25 cellular contexts compared by ENCODE assay signal in the genomic region with DNA sequence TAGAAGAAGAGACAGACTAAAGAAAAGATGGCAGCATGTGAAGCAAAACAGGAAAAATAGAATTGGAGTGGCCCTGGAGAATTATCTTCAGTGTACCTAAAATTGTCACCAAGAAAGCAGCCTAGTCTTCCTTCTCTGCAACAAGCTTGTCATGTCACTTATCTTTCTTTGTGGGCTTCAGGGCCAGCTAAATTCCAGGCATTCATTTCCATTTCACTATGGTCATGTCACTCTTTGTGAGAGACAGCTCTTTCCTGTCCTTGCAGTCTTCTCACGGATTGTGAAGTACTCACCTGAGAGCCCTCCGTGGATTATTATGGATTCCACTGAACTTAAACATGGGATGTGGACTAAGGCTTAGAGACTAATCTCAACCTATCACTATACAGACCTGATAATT. TPM values are rescaled to one million over a fixed set of nuclear protein-coding genes. Genes with fewer than 3 reads are reported as not detected.
DNase-seq lines count a peak whose midpoint lies in the region; ATAC-seq, FAIRE-seq and TF ChIP-seq lines count a peak whose summit lies in the region.
"Had no signal": no experiment of that assay in that cellular context is flagged by ENCODE, and none has a peak within 500 bp of the region (broad histone marks: within the 10 kb centered on the region; RNA-seq: fewer than 3 reads in every experiment).

No MANE protein-coding gene starts in this region.

- POLR2A ChIA-PET in HepG2 (lab: Yijun Ruan, JAX) = interaction anchor here (1.6 kb wide), 1 partner anchor 9 kb away, joined by 3 read pairs; the partner anchor contains the start of gene HKDC1

- H3K36me3 ChIP-seq in HepG2 (replicated peaks in 1 of 2; ENCODE audit: control insufficient read depth in 1 of 2, insufficient read depth in 2 of 2, low read length in 2 of 2) = peaks cover 4 to 22% of the 10 kb centered on the region in 2 experiments
- peaks cover 0 to 28% (median 10%) of the 10 kb centered on the region in 4 donors for H3K36me3 ChIP-seq in right lobe of liver
- peaks cover 13 to 34% of the 10 kb centered on the region in 2 donors for H3K36me3 ChIP-seq in neuronal stem cell (replicated peaks in 1 of 2; ENCODE audit: control insufficient read depth in 2 of 2, insufficient read depth in 2 of 2, low read length in 2 of 2)
- peaks cover 0 to 38% (median 14%) of the 10 kb centered on the region in 3 donors for H3K36me3 ChIP-seq in tibial nerve

- H2BK120ac ChIP-seq in neuronal stem cell (ENCODE audit: low read depth, low read length) = no peak overlapping the region

- no peaks in the 10 kb centered on the region for H3K27me3 Mint-ChIP-seq in activated T-helper 1 cell treated with anti-CD3 and anti-CD28 coated beads, Interleukin-12 subunit alpha, Interleukin-12 subunit beta, Interleukin-2, Interleukin-4 antibody, amounts not matched to agents 30 ng/mL and 10 ng/mL and 1 ng/mL, durations not matched to agents 14 hours and 24 hours and 36 hours (ENCODE audit: insufficient read depth)
- H3K27me3 Mint-ChIP-seq: CD4-positive, alpha-beta T cell had no signal

- peaks cover 68% of the 10 kb centered on the region for H3K4me1 Mint-ChIP-seq in activated T-helper 1 cell treated with anti-CD3 and anti-CD28 coated beads, Interleukin-12 subunit alpha, Interleukin-12 subunit beta, Interleukin-2, Interleukin-4 antibody, amounts not matched to agents 30 ng/mL and 10 ng/mL and 1 ng/mL, durations not matched to agents 14 hours and 24 hours and 36 hours (ENCODE audit: low read depth)

- H3K14ac ChIP-seq in neuronal stem cell (ENCODE audit: low read length) = no peak overlapping the region

- no peak for TF ChIP-seq RAD21 in HepG2 (CRISPR knock-in tag; IDR thresholded peaks at IDR 0.05)

- WGBS in HepG2 (ENCODE audit: low lambda C conversion rate) = 45% methylated on average over 2 of the region's 2 CpGs
- 69% methylated on average over 2 of the region's 2 CpGs for WGBS in right lobe of liver (ENCODE audit: insufficient coverage, low coverage, low lambda C conversion rate, missing lambda C conversion rate)
- no CpG with 5 or more reads among the region's 2 CpGs for WGBS in neuronal stem cell (ENCODE audit: extremely low coverage in 2 of 2, insufficient read length in 2 of 2, insufficient replicate concordance in 1 of 2), 2 donors
- WGBS in tibial nerve, 2 donors = 61 to 72% methylated on average over 2 of the region's 2 CpGs

- H3K36me3 Mint-ChIP-seq in activated T-helper 1 cell treated with anti-CD3 and anti-CD28 coated beads, Interleukin-12 subunit alpha, Interleukin-12 subunit beta, Interleukin-2, Interleukin-4 antibody, amounts not matched to agents 30 ng/mL and 10 ng/mL and 1 ng/mL, durations not matched to agents 14 hours and 24 hours and 36 hours (ENCODE audit: low read depth) = peaks cover 38% of the 10 kb centered on the region

- H3K27ac Mint-ChIP-seq in activated T-helper 1 cell treated with anti-CD3 and anti-CD28 coated beads, Interleukin-12 subunit alpha, Interleukin-12 subunit beta, Interleukin-2, Interleukin-4 antibody, amounts not matched to agents 30 ng/mL and 10 ng/mL and 1 ng/mL, durations not matched to agents 14 hours and 24 hours and 36 hours = peak overlapping the region; percentile 30
- H3K27ac Mint-ChIP-seq: CD4-positive, alpha-beta T cell had no signal

- ATAC-seq in HepG2 (peak; percentile 15; the same call in 2 of the 3 replicates), right lobe of liver (no peak), left lobe of liver (no peak)
- ATAC-seq: A549 had no signal

- H3K18ac ChIP-seq in neuronal stem cell (ENCODE audit: low read length) = no peak overlapping the region

- H3K9ac ChIP-seq in HepG2 (ENCODE audit: insufficient read depth, low read depth, low read length) = no peak overlapping the region
- H3K9ac ChIP-seq in neuronal stem cell (ENCODE audit: low read depth, low read length, poor library complexity) = no peak overlapping the region
- H3K9ac ChIP-seq: BLaER1 treated with 17β-estradiol and CSF1 and Interleukin-3, amounts not matched to agents 10 nM and 100 nM had no signal

- intact Hi-C loops in HepG2 (cut with micrococcal nuclease; ENCODE audit: unreplicated experiment) (no loop called here), right lobe of liver (cut with DNase I) (no loop called here)
- intact Hi-C loops in activated T-helper 1 cell treated with anti-CD3 and anti-CD28 coated beads, Interleukin-12 subunit alpha, Interleukin-12 subunit beta, Interleukin-2, Interleukin-4 antibody, amounts not matched to agents 30 ng/mL and 10 ng/mL and 1 ng/mL, durations not matched to agents 14 hours and 24 hours and 36 hours (cut with micrococcal nuclease) = no loop called here

- no peak overlapping the region for H2BK15ac ChIP-seq in neuronal stem cell (ENCODE audit: low read length)

- H3K4me3 Mint-ChIP-seq in activated T-helper 1 cell treated with anti-CD3 and anti-CD28 coated beads, Interleukin-12 subunit alpha, Interleukin-12 subunit beta, Interleukin-2, Interleukin-4 antibody, amounts not matched to agents 30 ng/mL and 10 ng/mL and 1 ng/mL, durations not matched to agents 14 hours and 24 hours and 36 hours = no peak overlapping the region
- H3K4me3 Mint-ChIP-seq: CD14-positive monocyte; CD4-positive, alpha-beta T cell had no signal

- H2BK12ac ChIP-seq in neuronal stem cell (ENCODE audit: low read length) = no peak overlapping the region

- H2AK5ac ChIP-seq in neuronal stem cell (ENCODE audit: low read depth, low read length) = no peak overlapping the region

- peaks cover 7% of the 10 kb centered on the region for H3K9me3 Mint-ChIP-seq in activated T-helper 1 cell treated with anti-CD3 and anti-CD28 coated beads, Interleukin-12 subunit alpha, Interleukin-12 subunit beta, Interleukin-2, Interleukin-4 antibody, amounts not matched to agents 30 ng/mL and 10 ng/mL and 1 ng/mL, durations not matched to agents 14 hours and 24 hours and 36 hours
- H3K9me3 Mint-ChIP-seq: CD4-positive, alpha-beta T cell had no signal

- CTCF ChIA-PET in HepG2 (lab: Yijun Ruan, JAX; ENCODE audit: low intra/inter-chr PET ratio, low total read pairs) = no interaction called here

- no peak overlapping the region for H3K4ac ChIP-seq in neuronal stem cell (ENCODE audit: low read length)

- H3K27me3 ChIP-seq in HepG2 (ENCODE audit: control insufficient read depth in 1 of 2, insufficient read depth in 2 of 2, low read length in 2 of 2) = no peaks in the 10 kb centered on the region
- H3K27me3 ChIP-seq in right lobe of liver = no peaks in the 10 kb centered on the region
- H3K27me3 ChIP-seq in neuronal stem cell (ENCODE audit: control insufficient read depth in 3 of 3, insufficient read depth in 3 of 3, low read depth in 1 of 3, low read length in 3 of 3) = no peaks in the 10 kb centered on the region
- no peaks in the 10 kb centered on the region for H3K27me3 ChIP-seq in tibial nerve
- H3K27me3 ChIP-seq: BE2C; BLaER1 treated with 17β-estradiol and CSF1 and Interleukin-3, amounts not matched to agents 10 nM and 100 nM had no signal

- no TSS peak for BruUV-seq in HepG2 (replicated peaks; lab: Mats Ljungman, UMichigan)

- H3K27ac ChIP-seq in HepG2 (ENCODE audit: extremely low read length, insufficient read depth, low read length) (no peak overlapping the region), right lobe of liver (no peak overlapping the region), neuronal stem cell (replicated peaks; ENCODE audit: low read length) (no peak overlapping the region), tibial nerve (no peak overlapping the region)
- H3K27ac ChIP-seq: A549; BLaER1 treated with 17β-estradiol and CSF1 and Interleukin-3, amounts not matched to agents 10 nM and 100 nM had no signal

- no peak overlapping the region for H3K23ac ChIP-seq in neuronal stem cell (ENCODE audit: low read depth, low read length, poor library complexity)

- TF ChIP-seq CTCF in HepG2 (CRISPR knock-in tag; IDR thresholded peaks at IDR 0.05) (no peak), right lobe of liver (IDR thresholded peaks at IDR 0.05) (no peak), tibial nerve (IDR thresholded peaks at IDR 0.05) (no peak)

- H4K20me1 ChIP-seq in HepG2 (ENCODE audit: insufficient read depth, low read length) = no peaks in the 10 kb centered on the region

- in situ Hi-C loops in HepG2 (cut with HindIII; ENCODE audit: extremely low pct_ligation_motif_present, low pct_unique_long_range_greater_than_20kb) = no loop called here

- H2AFZ ChIP-seq in HepG2 (ENCODE audit: low read length) (no peak overlapping the region), neuronal stem cell (ENCODE audit: low read length) (peak overlapping the region; percentile 35)

- TF ChIP-seq POLR2A in HepG2 (IDR thresholded peaks at IDR 0.05; ENCODE audit: insufficient read depth in 1 of 2, low read depth in 2 of 2, low read length in 2 of 2) (no peak), right lobe of liver (IDR thresholded peaks at IDR 0.05) (no peak), tibial nerve (IDR thresholded peaks at IDR 0.05) (no peak)

- H2BK5ac ChIP-seq in neuronal stem cell (ENCODE audit: low read length) = no peak overlapping the region

- H3K79me2 ChIP-seq in HepG2 (ENCODE audit: insufficient read depth, low read length) = no peaks in the 10 kb centered on the region

- H3K4me3 ChIP-seq in HepG2 (replicated peaks in 1 of 3; ENCODE audit: insufficient read depth in 1 of 3, low read depth in 2 of 3, low read length in 3 of 3) = no peak overlapping the region
- no peak overlapping the region for H3K4me3 ChIP-seq in right lobe of liver
- H3K4me3 ChIP-seq in neuronal stem cell (ENCODE audit: low read length in 2 of 2) = no peak overlapping the region
- H3K4me3 ChIP-seq in tibial nerve = no peak overlapping the region
- H3K4me3 ChIP-seq: A549; BLaER1 treated with 17β-estradiol and CSF1 and Interleukin-3, amounts not matched to agents 10 nM and 100 nM had no signal

- TF ChIP-seq EP300 in HepG2 (IDR thresholded peaks at IDR 0.05; ENCODE audit: low read depth in 2 of 2, low read length in 2 of 2) (no peak), HepG2 (CRISPR knock-in tag; IDR thresholded peaks at IDR 0.05; ENCODE audit: borderline replicate concordance) (no peak), tibial nerve (IDR thresholded peaks at IDR 0.05) (no peak)

- DNase-seq in HepG2 (ENCODE audit: low spot score) (no peak), right lobe of liver (no peak), neuronal stem cell (ENCODE audit: low spot score) (no peak), tibial nerve (ENCODE audit: low spot score in 2 of 2) (no peak), left lobe of liver (ENCODE audit: low spot score) (no peak), T1000 (lab: John Stamatoyannopoulos, UW) (no peak)
- DNase-seq in activated T-helper 1 cell treated with anti-CD3 and anti-CD28 coated beads, Interleukin-12 subunit alpha, Interleukin-12 subunit beta, Interleukin-2, Interleukin-4 antibody, amounts not matched to agents 30 ng/mL and 10 ng/mL and 1 ng/mL, durations not matched to agents 14 hours and 24 hours and 36 hours (ENCODE audit: low spot score) = no peak
- DNase-seq: 8988T; ACHN; AML-193; BE2C; Calu3; CD4-positive, alpha-beta T cell; COR-L47; DMS153; DND-41; GOT3; HCEC 1CT had no signal

- H3K79me1 ChIP-seq in neuronal stem cell (ENCODE audit: low read depth, low read length) = no peaks in the 10 kb centered on the region

- no peak for FAIRE-seq in HepG2 (lab: Jason Lieb, UNC)
- FAIRE-seq: A549, G401.6, GM12892, GM19239, H54 had no signal

- H3K4me1 ChIP-seq in HepG2 (ENCODE audit: insufficient read depth, low read length) (peaks cover 39% of the 10 kb centered on the region), right lobe of liver (no peaks in the 10 kb centered on the region), neuronal stem cell (ENCODE audit: control insufficient read depth in 2 of 2, insufficient read depth in 1 of 2, low read depth in 1 of 2, low read length in 2 of 2) (peaks cover 5 to 6% of the 10 kb centered on the region in 2 donors), tibial nerve (no peaks in the 10 kb centered on the region)
- H3K4me1 ChIP-seq: BE2C had no signal

- no peak overlapping the region for H4K8ac ChIP-seq in neuronal stem cell (ENCODE audit: low read depth, low read length)

- no peak overlapping the region for H4K91ac ChIP-seq in neuronal stem cell (ENCODE audit: low read depth, low read length, poor library complexity)

- no peak overlapping the region for H3K4me2 ChIP-seq in HepG2 (ENCODE audit: low read depth, low read length)
- H3K4me2 ChIP-seq in neuronal stem cell (ENCODE audit: insufficient read depth, low read length, poor library complexity, severe bottlenecking) = no peak overlapping the region
- H3K4me2 ChIP-seq: A549; BLaER1 treated with 17β-estradiol and CSF1 and Interleukin-3, amounts not matched to agents 10 nM and 100 nM had no signal

- H3K9me3 ChIP-seq in HepG2 (ENCODE audit: low read length) (no peaks in the 10 kb centered on the region), right lobe of liver (no peaks in the 10 kb centered on the region), neuronal stem cell (replicated peaks in 1 of 2; ENCODE audit: control insufficient read depth in 2 of 2, insufficient read depth in 1 of 2, low read depth in 1 of 2, low read length in 2 of 2) (no peaks in the 10 kb centered on the region), tibial nerve (no peaks in the 10 kb centered on the region)
- H3K9me3 ChIP-seq: A549, BE2C had no signal

RNA-seq across cellular contexts. Expression of gene HKDC1, which starts 9.0 kb away (rescaled TPM):
- total RNA-seq in HepG2 (2016; rRNA removed; fragmentation: Illumina TruSeq; extraction: Trizol) (5.1 and 12.4 TPM in 2 replicates), right lobe of liver (10 to 100 TPM in 3 of 6 experiments, 1 to 10 TPM in 1, under 1 TPM in 2; 0.24 to 44.5 (median 20.1) TPM), tibial nerve (10 to 100 TPM in 1 of 4 donors, 1 to 10 TPM in 3; 4.8 to 11.1 (median 5.5) TPM), left lobe of liver (0.65 TPM)
- total RNA-seq in HepG2 (2016; cell fraction: cytosol; rRNA removed; fragmentation: Illumina TruSeq; extraction: Trizol; ENCODE audit: low read depth) = 0.97 and 1.4 TPM in 2 replicates
- 4.2 and 12.6 TPM in 2 replicates for total RNA-seq in HepG2 (2016; cell fraction: insoluble cytoplasmic fraction; rRNA removed; fragmentation: Illumina TruSeq; extraction: Trizol)
- 0.62 and 1.8 TPM in 2 replicates for total RNA-seq in HepG2 (2016; cell fraction: membrane; rRNA removed; fragmentation: Illumina TruSeq; extraction: Trizol)
- total RNA-seq in HepG2 (2016; cell fraction: nucleus; rRNA removed; fragmentation: Illumina TruSeq; extraction: Trizol) = 12.0 and 12.7 TPM in 2 replicates
- 8.1 and 10.1 TPM in 2 replicates for polyA plus RNA-seq in HepG2 (2011; rRNA removed)
- 6.7 and 7.2 TPM in 2 replicates for polyA plus RNA-seq in HepG2 (2011; cell fraction: cytosol; rRNA removed)
- polyA plus RNA-seq in HepG2 (2011; cell fraction: nucleus; rRNA removed) = 18.6 and 25.4 TPM in 2 replicates
- 8.5 and 11.3 TPM in 2 replicates for polyA plus RNA-seq in HepG2 (2012)
- polyA plus RNA-seq in HepG2 (2016; cell fraction: cytosol; fragmentation: Illumina TruSeq; extraction: Trizol; ENCODE audit: low read depth) = 0.33 and 0.90 TPM in 2 replicates
- 3.2 and 3.3 TPM in 2 replicates for polyA plus RNA-seq in HepG2 (2016; cell fraction: insoluble cytoplasmic fraction; fragmentation: Illumina TruSeq; extraction: Trizol; ENCODE audit: low read depth)
- polyA plus RNA-seq in HepG2 (2016; cell fraction: membrane; fragmentation: Illumina TruSeq; extraction: Trizol; ENCODE audit: low read depth) = 0.48 and 0.57 TPM in 2 replicates
- 11.3 and 14.6 TPM in 2 replicates for polyA plus RNA-seq in HepG2 (2016; cell fraction: nucleus; fragmentation: Illumina TruSeq; extraction: Trizol; ENCODE audit: insufficient read depth, low read depth)
- polyA minus RNA-seq in HepG2 (2011; rRNA and poly(A)+ RNA removed; ENCODE audit: low replicate concordance) = 1.0 and 9.3 TPM in 2 replicates
- 6.2 and 7.9 TPM in 2 replicates for polyA minus RNA-seq in HepG2 (2011; cell fraction: cytosol; rRNA and poly(A)+ RNA removed)
- 9.5 and 15.7 TPM in 2 replicates for polyA minus RNA-seq in HepG2 (2011; cell fraction: nucleus; rRNA and poly(A)+ RNA removed)
- 0.05 and 0.12 TPM in 2 replicates for total RNA-seq in activated T-helper 1 cell treated with anti-CD3 and anti-CD28 coated beads, Interleukin-12 subunit alpha, Interleukin-12 subunit beta, Interleukin-2, Interleukin-4 antibody, amounts not matched to agents 30 ng/mL and 10 ng/mL and 1 ng/mL, durations not matched to agents 14 hours and 24 hours and 36 hours
- polyA plus RNA-seq in neuronal stem cell (2013, experiment 1 of 2) = not detected
- not detected for polyA plus RNA-seq in neuronal stem cell (2013, experiment 2 of 2)
- polyA plus RNA-seq: CD14-positive monocyte had no signal

RNA-seq across cellular contexts. Expression of gene SUPV3L1, which starts 31.1 kb away (rescaled TPM):
- total RNA-seq in HepG2 (2016; rRNA removed; fragmentation: Illumina TruSeq; extraction: Trizol) (45.7 and 57.0 TPM in 2 replicates), right lobe of liver (10 to 100 TPM; 18.4 to 28.5 (median 22.6) TPM), tibial nerve (10 to 100 TPM; 23.4 to 53.7 (median 34.9) TPM), left lobe of liver (15.7 TPM)
- total RNA-seq in HepG2 (2016; cell fraction: cytosol; rRNA removed; fragmentation: Illumina TruSeq; extraction: Trizol; ENCODE audit: low read depth) = 16.3 and 16.4 TPM in 2 replicates
- total RNA-seq in HepG2 (2016; cell fraction: insoluble cytoplasmic fraction; rRNA removed; fragmentation: Illumina TruSeq; extraction: Trizol) = 48.3 and 53.5 TPM in 2 replicates
- 23.2 and 25.0 TPM in 2 replicates for total RNA-seq in HepG2 (2016; cell fraction: membrane; rRNA removed; fragmentation: Illumina TruSeq; extraction: Trizol)
- total RNA-seq in HepG2 (2016; cell fraction: nucleus; rRNA removed; fragmentation: Illumina TruSeq; extraction: Trizol) = 31.1 and 39.6 TPM in 2 replicates
- polyA plus RNA-seq in HepG2 (2011; rRNA removed) = 21.7 and 28.8 TPM in 2 replicates
- 15.2 and 21.5 TPM in 2 replicates for polyA plus RNA-seq in HepG2 (2011; cell fraction: cytosol; rRNA removed)
- 29.2 and 34.2 TPM in 2 replicates for polyA plus RNA-seq in HepG2 (2011; cell fraction: nucleus; rRNA removed)
- polyA plus RNA-seq in HepG2 (2012) = 19.4 and 21.4 TPM in 2 replicates
- 7.7 and 8.3 TPM in 2 replicates for polyA plus RNA-seq in HepG2 (2016; cell fraction: cytosol; fragmentation: Illumina TruSeq; extraction: Trizol; ENCODE audit: low read depth)
- polyA plus RNA-seq in HepG2 (2016; cell fraction: insoluble cytoplasmic fraction; fragmentation: Illumina TruSeq; extraction: Trizol; ENCODE audit: low read depth) = 49.1 and 52.2 TPM in 2 replicates
- polyA plus RNA-seq in HepG2 (2016; cell fraction: membrane; fragmentation: Illumina TruSeq; extraction: Trizol; ENCODE audit: low read depth) = 16.3 and 17.1 TPM in 2 replicates
- 57.9 and 62.9 TPM in 2 replicates for polyA plus RNA-seq in HepG2 (2016; cell fraction: nucleus; fragmentation: Illumina TruSeq; extraction: Trizol; ENCODE audit: insufficient read depth, low read depth)
- polyA minus RNA-seq in HepG2 (2011; rRNA and poly(A)+ RNA removed; ENCODE audit: low replicate concordance) = 17.5 and 39.2 TPM in 2 replicates
- polyA minus RNA-seq in HepG2 (2011; cell fraction: cytosol; rRNA and poly(A)+ RNA removed) = 30.0 and 39.7 TPM in 2 replicates
- polyA minus RNA-seq in HepG2 (2011; cell fraction: nucleus; rRNA and poly(A)+ RNA removed) = 34.5 and 55.4 TPM in 2 replicates
- total RNA-seq in activated T-helper 1 cell treated with anti-CD3 and anti-CD28 coated beads, Interleukin-12 subunit alpha, Interleukin-12 subunit beta, Interleukin-2, Interleukin-4 antibody, amounts not matched to agents 30 ng/mL and 10 ng/mL and 1 ng/mL, durations not matched to agents 14 hours and 24 hours and 36 hours = 67.5 and 69.1 TPM in 2 replicates
- 24.6 TPM for polyA plus RNA-seq in neuronal stem cell (2013, experiment 1 of 2)
- polyA plus RNA-seq in neuronal stem cell (2013, experiment 2 of 2) = 23.6 TPM
